ENCODE assay signal across 9 cellular contexts in the genomic region with DNA sequence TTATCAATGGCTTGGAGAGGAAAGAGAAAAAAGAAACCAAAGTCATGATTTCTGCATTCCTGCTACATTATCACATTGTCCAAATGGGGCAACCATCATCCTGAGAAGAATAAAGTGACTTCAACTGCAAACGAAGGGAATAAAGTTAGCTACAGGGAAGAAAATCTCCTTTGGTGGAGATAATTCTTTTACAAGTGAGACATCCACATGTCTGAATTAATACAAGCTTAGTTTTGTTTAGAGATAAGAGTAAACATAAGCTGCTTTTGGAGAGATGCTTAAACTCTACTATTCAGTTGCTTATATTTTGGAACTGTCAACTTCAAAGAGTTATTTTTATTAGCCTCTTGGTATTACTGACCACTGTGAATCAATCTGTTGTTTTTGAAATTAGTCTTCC. TPM values are rescaled to one million over a fixed set of nuclear protein-coding genes. Genes with fewer than 3 reads are reported as not detected.
"Had no signal": no experiment of that assay in that cellular context is flagged by ENCODE, and none has a peak within 500 bp of the region (broad histone marks: within the 10 kb centered on the region; RNA-seq: fewer than 3 reads in every experiment).

A gene (minus strand): TSS at position 101 of the 400 bp plus-strand sequence. CDS start 55 bp downstream, at position 46.

- H3K4me3 Mint-ChIP-seq: GM23338, HFFc6 had no signal

- H3K27ac ChIP-seq: GM23248 had no signal

- H3K27ac Mint-ChIP-seq: GM23338, HFFc6 had no signal

- H3K4me1 Mint-ChIP-seq: GM23338 had no signal

- H3K4me2 ChIP-seq: GM23338 had no signal

- H3K4me3 ChIP-seq: GM23248, GM23338, HAP-1 had no signal

- H2AFZ ChIP-seq: GM23248, GM23338 had no signal

- H3K9ac ChIP-seq: GM23248 had no signal

- H3K9me3 ChIP-seq: HAP-1 had no signal

- H3K36me3 ChIP-seq: HAP-1 had no signal

- H3K4me1 ChIP-seq: HAP-1 had no signal

- DNase-seq: GM23248, GOT3, H7, HCEC 1CT, HFFc6 had no signal

RNA-seq across cellular contexts. Expression of the gene that starts here (rescaled TPM):
- total RNA-seq: GM23248, H1, H4, H7, HFFc6 had no signal
- polyA plus RNA-seq: GM23248, GM23338 had no signal
